In the genomic region with DNA sequence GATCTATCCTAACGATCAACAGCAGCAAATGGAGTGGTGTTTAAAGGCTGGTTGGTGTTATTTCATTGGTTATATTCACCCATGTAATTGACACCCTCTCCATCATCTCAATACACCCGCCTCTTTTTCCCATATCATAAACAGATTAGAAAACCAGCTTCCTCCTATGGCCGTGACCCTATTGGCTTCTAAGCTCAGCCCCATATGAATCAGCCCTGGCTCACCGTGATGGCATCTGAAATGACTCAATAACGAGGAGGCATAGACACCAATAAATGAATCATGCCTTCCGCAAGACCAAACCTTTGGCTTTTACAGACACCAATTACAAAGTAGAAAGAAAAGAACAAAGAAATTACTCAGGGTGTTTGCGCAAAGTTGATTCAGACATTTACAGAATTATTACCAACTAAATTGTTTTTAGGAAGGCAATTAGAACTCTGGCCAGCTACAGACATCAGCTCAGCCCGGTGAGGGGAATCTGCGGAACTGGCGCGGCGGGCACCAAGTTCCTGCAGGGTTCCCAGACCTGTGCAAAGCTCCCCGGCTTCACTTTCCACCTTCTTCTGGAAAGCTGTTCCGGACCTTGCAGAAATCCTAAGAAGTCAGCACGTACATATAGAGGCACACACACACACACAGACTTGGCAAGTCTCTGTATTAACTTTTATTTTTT, we compare ENCODE assay signal across 9 cellular contexts. TPM values are rescaled to one million over a fixed set of nuclear protein-coding genes. Genes with fewer than 3 reads are reported as not detected.
A peak's percentile ranks its signal among the peaks of the same experiment; 100 is the strongest.
DNase-seq lines count a peak whose midpoint lies in the region; ATAC-seq, FAIRE-seq and TF ChIP-seq lines count a peak whose summit lies in the region.
"Had no signal": no experiment of that assay in that cellular context is flagged by ENCODE, and none has a peak within 500 bp of the region (broad histone marks: within the 10 kb centered on the region; RNA-seq: fewer than 3 reads in every experiment).

No MANE protein-coding gene starts in this region.

- H2AFZ ChIP-seq in PC-9 = no peak overlapping the region

- intact Hi-C loops in PC-9 (cut with micrococcal nuclease; ENCODE audit: unreplicated experiment) = loop anchor here (1.0 to 10.0 kb wide), 3 partner anchors 11 to 264 kb away; no protein-coding TSS in a partner anchor

- peaks cover 15% of the 10 kb centered on the region for H3K27me3 Mint-ChIP-seq in type B pancreatic cell

- H3K79me2 ChIP-seq in PC-9 (ENCODE audit: low read depth) = peaks cover 90% of the 10 kb centered on the region

- H3K4me3 ChIP-seq in AG10803 (ENCODE audit: low read length) (no peak overlapping the region), PC-9 (peak overlapping the region; percentile 44; the same call in 1 of the 2 replicates), lung (no peak overlapping the region)

- H3K4me1 ChIP-seq in PC-9 (replicated peaks; ENCODE audit: insufficient read depth) = peaks cover 96% of the 10 kb centered on the region
- peaks cover 3 to 24% of the 10 kb centered on the region in 2 donors for H3K4me1 ChIP-seq in lung (ENCODE audit: control insufficient read depth in 2 of 2, insufficient read depth in 2 of 2, low read length in 2 of 2)

- FAIRE-seq in frontal cortex (lab: Jason Lieb, UNC) = no peak
- FAIRE-seq: endometrium had no signal

- H3K9me3 ChIP-seq in PC-9 (ENCODE audit: insufficient read depth, low read depth) (no peaks in the 10 kb centered on the region), lung (ENCODE audit: control insufficient read depth in 2 of 2, insufficient read depth in 1 of 2, low read length in 1 of 2) (no peaks in the 10 kb centered on the region)

- TF ChIP-seq CTCF in AG10803 (conservative IDR thresholded peaks at IDR 0.05; ENCODE audit: low read length) (no peak), PC-9 (conservative IDR thresholded peaks at IDR 0.05) (no peak), lung (IDR thresholded peaks at IDR 0.05; ENCODE audit: control extremely low read depth, extremely low read depth) (no peak), type B pancreatic cell (conservative IDR thresholded peaks at IDR 0.05) (no peak)

- 76 to 87% methylated on average over 15 of the region's 15 CpGs for WGBS in lung, 2 donors

- H3K4me3 Mint-ChIP-seq in type B pancreatic cell = no peak overlapping the region

- peaks cover 42% of the 10 kb centered on the region for H3K36me3 ChIP-seq in PC-9 (ENCODE audit: low read depth)
- H3K36me3 ChIP-seq in lung (ENCODE audit: control insufficient read depth in 2 of 2, insufficient read depth in 2 of 2, low read length in 2 of 2) = peaks cover 0 to 3% of the 10 kb centered on the region in 2 donors

- peak overlapping the region; percentile 85 for H3K4me2 ChIP-seq in PC-9

- H3K9me2 ChIP-seq in PC-9 (ENCODE audit: insufficient read depth) = no peaks in the 10 kb centered on the region

- peak overlapping the region; percentile 96 for H3K27ac ChIP-seq in PC-9
- no peak overlapping the region for H3K27ac ChIP-seq in lung (ENCODE audit: low read depth in 1 of 2, low read length in 1 of 2)

- POLR2A ChIA-PET in PC-9 (lab: Charles Lee; ENCODE audit: unreplicated experiment) = interaction anchor here (0.6 to 1.5 kb wide), 10 partner anchors 9 to 416 kb away, joined by 3 to 21 read pairs (median 4); a partner anchor contains a TSS

- peaks cover 96% of the 10 kb centered on the region for H3F3A ChIP-seq in PC-9 (ENCODE audit: insufficient read depth, low read depth)

- peaks cover 16% of the 10 kb centered on the region for H4K20me1 ChIP-seq in PC-9 (ENCODE audit: insufficient read depth)

- H3K27me3 ChIP-seq in PC-9 (ENCODE audit: insufficient read depth, low read depth) (no peaks in the 10 kb centered on the region), lung (ENCODE audit: control insufficient read depth, insufficient read depth) (no peaks in the 10 kb centered on the region)

- ATAC-seq in activated naive CD4-positive, alpha-beta T cell treated with anti-CD3 and anti-CD28 coated beads, Interleukin-2, amount 50 U/mL, for 72 hours = peak; percentile 96 to 99
- peak; percentile 42 for ATAC-seq in lung (ENCODE audit: insufficient read depth, low FRiP score)

- peak overlapping the region; percentile 63 to 91 for H3K27ac Mint-ChIP-seq in activated naive CD4-positive, alpha-beta T cell treated with anti-CD3 and anti-CD28 coated beads, Interleukin-2, amount 50 U/mL, for 72 hours
- peak overlapping the region; percentile 21 for H3K27ac Mint-ChIP-seq in type B pancreatic cell

- peaks cover 24% of the 10 kb centered on the region for H3K4me1 Mint-ChIP-seq in type B pancreatic cell (ENCODE audit: unreplicated experiment)

- no peaks in the 10 kb centered on the region for H3K9me3 Mint-ChIP-seq in activated naive CD4-positive, alpha-beta T cell treated with anti-CD3 and anti-CD28 coated beads, Interleukin-2, amount 50 U/mL, for 72 hours
- H3K9me3 Mint-ChIP-seq in type B pancreatic cell = no peaks in the 10 kb centered on the region

- peak; percentile 95 for DNase-seq in AG10803 (ENCODE audit: low read depth)
- peak; percentile 92 to 100 for DNase-seq in PC-9
- DNase-seq in activated naive CD4-positive, alpha-beta T cell treated with anti-CD3 and anti-CD28 coated beads, Interleukin-2, amount 50 U/mL, for 72 hours (ENCODE audit: low spot score in 2 of 2) = peak; percentile 72 to 77
- DNase-seq in lung (ENCODE audit: low spot score) = no peak
- DNase-seq in type B pancreatic cell (ENCODE audit: extremely low spot score, unreplicated experiment) = no peak
- DNase-seq in NCI-H1930 (lab: John Stamatoyannopoulos, UW) = no peak
- no peak for DNase-seq in medulla oblongata (ENCODE audit: extremely low spot score)
- DNase-seq in frontal cortex (ENCODE audit: low spot score in 2 of 2) = no peak

- no TSS peak for BruUV-seq in PC-9 (replicated peaks; lab: Mats Ljungman, UMichigan)

- H3K36me3 Mint-ChIP-seq in activated naive CD4-positive, alpha-beta T cell treated with anti-CD3 and anti-CD28 coated beads, Interleukin-2, amount 50 U/mL, for 72 hours = no peaks in the 10 kb centered on the region
- H3K36me3 Mint-ChIP-seq in type B pancreatic cell = no peaks in the 10 kb centered on the region

- CTCF ChIA-PET in PC-9 (lab: Charles Lee) = interaction anchor here (0.5 to 1.0 kb wide), 3 partner anchors 12 to 76 kb away, joined by 3 to 7 read pairs (median 4); a partner anchor contains a TSS

RNA-seq across cellular contexts. Expression of a gene that starts 11.5 kb away (rescaled TPM):
- total RNA-seq in PC-9 (2021) (163 and 177 TPM in 2 replicates), lung (10 to 100 TPM in 1 of 2 donors, 1 to 10 TPM in 1; 10.0 to 44.0 TPM), type B pancreatic cell (ENCODE audit: low replicate concordance) (4.3 and 8.8 TPM in 2 replicates), frontal cortex (6.1 TPM)
- 1 to 10 TPM; 2.2 to 3.9 TPM for total RNA-seq in activated naive CD4-positive, alpha-beta T cell treated with anti-CD3 and anti-CD28 coated beads, Interleukin-2, amount 50 U/mL, for 72 hours
- polyA plus RNA-seq in lung = 10 to 100 TPM; 10.7 to 37.1 TPM

Comparison
In these comparisons a context has a peak if more than half of its experiments do, and no peak if none do; other contexts are left out.
1. DNase-seq: peak in AG10803 (single experiment), PC-9 (2 of 2) and activated naive CD4-positive, alpha-beta T cell treated with anti-CD3 and anti-CD28 coated beads, Interleukin-2, amount 50 U/mL, for 72 hours (2 of 2); none in lung (single experiment), type B pancreatic cell (single experiment), NCI-H1930 (0 of 2), medulla oblongata (single experiment) and frontal cortex (0 of 2).